9 cellular contexts compared by ENCODE assay signal in the genomic region with DNA sequence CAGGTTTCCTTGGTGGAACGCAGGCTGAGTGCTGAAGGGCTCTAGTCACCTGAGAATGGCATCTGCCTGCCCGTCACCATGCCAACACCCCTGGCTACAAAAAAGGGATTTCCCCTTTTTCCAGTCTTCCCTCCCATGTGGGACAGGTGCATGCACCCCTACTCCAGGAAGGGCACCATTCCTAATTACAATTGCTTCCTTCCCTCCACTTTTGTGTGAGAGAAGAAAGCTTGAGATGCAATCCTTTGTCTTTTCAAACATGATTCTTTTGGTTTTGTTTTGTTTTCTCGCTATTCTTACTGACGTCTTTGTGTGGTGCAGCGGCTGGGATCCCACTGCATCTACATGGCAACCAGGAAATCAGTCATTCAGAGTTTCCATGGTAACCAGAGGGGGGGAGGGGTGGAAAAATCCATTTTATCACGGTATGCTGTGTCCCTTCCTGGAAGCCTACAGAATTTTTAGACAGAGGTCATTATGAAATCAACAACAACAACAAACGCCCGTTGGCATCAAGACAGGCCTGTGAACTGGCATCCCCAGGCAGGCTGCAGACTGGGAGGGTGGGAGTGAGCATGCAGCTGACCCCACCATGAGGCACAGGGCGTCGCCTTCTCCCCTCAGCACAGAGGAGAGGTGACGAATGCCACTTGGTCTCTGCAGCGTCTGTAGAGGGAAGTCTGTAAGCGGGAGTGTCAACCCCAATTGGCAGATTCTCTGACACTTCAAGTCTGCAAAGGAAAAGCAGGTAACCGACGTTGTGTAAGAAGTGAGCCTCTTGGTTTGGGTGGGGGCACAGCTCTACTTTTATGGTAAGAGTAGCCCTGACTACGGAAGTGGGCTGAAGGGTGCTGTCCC. TPM values are rescaled to one million over a fixed set of nuclear protein-coding genes. Genes with fewer than 3 reads are reported as not detected.
DNase-seq lines count a peak whose midpoint lies in the region; ATAC-seq and FAIRE-seq lines count a peak whose summit lies in the region.
"Had no signal": no experiment of that assay in that cellular context is flagged by ENCODE, and none has a peak within 500 bp of the region (broad histone marks: within the 10 kb centered on the region; RNA-seq: fewer than 3 reads in every experiment).

No MANE protein-coding gene starts in this region.

- FAIRE-seq in islet of Langerhans (lab: Jason Lieb, UNC) = peak; percentile 64

- peak; percentile 80 for ATAC-seq in GM21528 (IDR thresholded peaks at IDR 0.05; ENCODE audit: low FRiP score, unreplicated experiment)

- DNase-seq in EH (ENCODE audit: low read depth) (peak; percentile 38), LHCN-M2 (ENCODE audit: low read depth) (peak; percentile 31), T-helper 9 cell (peak; percentile 76), astrocyte of the hippocampus (ENCODE audit: low read depth, low spot score) (peak; percentile 78), ACHN (no peak)
- DNase-seq in stimulated activated CD4-positive, alpha-beta T cell treated with anti-CD3 and anti-CD28 coated beads, Interleukin-15, amount 100 ng/mL, for 1 hour (ENCODE audit: low read depth in 1 of 2, low spot score in 1 of 2) = peak; percentile 44 to 69

- in situ Hi-C loops in ACHN (cut with HindIII; ENCODE audit: low pct_ligation_motif_present, low pct_unique_long_range_greater_than_20kb, low sequenced_read_pairs) = no loop called here

RNA-seq across cellular contexts. Expression of a gene that starts 13.6 kb away (rescaled TPM):
- total RNA-seq in LHCN-M2 (2014; rRNA removed) = 45.6 and 54.1 TPM in 2 replicates
- polyA plus RNA-seq in LHCN-M2 (2012) = 9.2 TPM
- total RNA-seq: NCI-H460 had no signal
